ENCODE assay signal across 20 cellular contexts in the genomic region with DNA sequence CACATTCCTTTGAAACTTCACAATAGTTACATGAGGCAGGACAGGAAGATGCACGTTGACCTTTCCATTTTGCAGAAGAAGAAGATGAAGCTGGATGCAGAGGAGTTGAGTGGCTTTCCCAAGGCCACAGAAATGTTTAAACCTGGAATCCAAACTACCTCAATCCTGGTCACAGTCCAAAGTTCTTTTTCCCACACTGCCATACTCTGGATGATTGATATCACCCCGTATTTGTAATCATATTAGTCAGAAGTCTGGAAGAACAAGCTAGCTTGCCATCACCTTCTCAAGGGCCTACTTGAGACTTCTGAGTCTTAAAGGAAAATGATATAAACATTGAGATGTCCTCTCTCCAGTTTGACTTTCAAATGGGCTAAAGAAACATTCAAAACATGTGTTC.
"Had no signal": no experiment of that assay in that cellular context is flagged by ENCODE, and none has a peak within 500 bp of the region (broad histone marks: within the 10 kb centered on the region; RNA-seq: fewer than 3 reads in every experiment).

No MANE protein-coding gene starts in this region.

- H3K4me1 ChIP-seq: heart right ventricle, suprapubic skin, thyroid gland had no signal

- H3K36me3 ChIP-seq: heart right ventricle, sigmoid colon, suprapubic skin, thyroid gland had no signal

- ATAC-seq: effector memory CD8-positive, alpha-beta T cell; heart right ventricle; naive thymus-derived CD8-positive, alpha-beta T cell; stimulated activated effector memory CD8-positive, alpha-beta T cell treated with anti-CD3 and anti-CD28 coated beads, Interleukin-12 subunit alpha, Interleukin-12 subunit beta, amount 100 ng/mL, for 72 hours; stimulated activated naive CD8-positive, alpha-beta T cell treated with anti-CD3 and anti-CD28 coated beads, Interleukin-15, Interleukin-2, amounts not matched to agents 100 U/mL and 50 U/mL, for 24 hours had no signal

- H3K36me3 Mint-ChIP-seq: naive thymus-derived CD8-positive, alpha-beta T cell; stimulated activated effector memory CD8-positive, alpha-beta T cell treated with anti-CD3 and anti-CD28 coated beads, Interleukin-12 subunit alpha, Interleukin-12 subunit beta, amount 100 ng/mL, for 72 hours; type B pancreatic cell had no signal

- H3K27me3 Mint-ChIP-seq: type B pancreatic cell had no signal

- H3K4me3 Mint-ChIP-seq: dendritic cell treated with granulocyte-macrophage colony-stimulating factor and Interleukin-4, amounts not matched to agents 40 ng/mL and 50 ng/mL, for 4 days; effector memory CD8-positive, alpha-beta T cell; naive thymus-derived CD8-positive, alpha-beta T cell; stimulated activated effector memory CD8-positive, alpha-beta T cell treated with anti-CD3 and anti-CD28 coated beads, Interleukin-12 subunit alpha, Interleukin-12 subunit beta, amount 100 ng/mL, for 72 hours; type B pancreatic cell had no signal

- H3K4me1 Mint-ChIP-seq: naive thymus-derived CD8-positive, alpha-beta T cell; stimulated activated effector memory CD8-positive, alpha-beta T cell treated with anti-CD3 and anti-CD28 coated beads, Interleukin-12 subunit alpha, Interleukin-12 subunit beta, amount 100 ng/mL, for 72 hours had no signal

- H3K27me3 ChIP-seq: heart right ventricle, sigmoid colon, suprapubic skin, thyroid gland had no signal

- H3K4me2 ChIP-seq: smooth muscle cell had no signal

- H3K9me3 ChIP-seq: sigmoid colon, suprapubic skin, thyroid gland had no signal

- DNase-seq: effector memory CD8-positive, alpha-beta T cell; heart right ventricle; hypothalamus; kidney glomerular epithelial cell; naive thymus-derived CD8-positive, alpha-beta T cell; posterior cingulate gyrus; sigmoid colon; stimulated activated CD4-positive, alpha-beta T cell treated with anti-CD3 and anti-CD28 coated beads, Interleukin-2, amount 100 ng/mL, for 48 hours; stimulated activated CD8-positive, alpha-beta memory T cell treated with anti-CD3 and anti-CD28 coated beads, Interleukin-4, amount 100 ng/mL, for 48 hours; stimulated activated naive CD8-positive, alpha-beta T cell treated with anti-CD3 and anti-CD28 coated beads, Interleukin-15, Interleukin-2, amounts not matched to agents 100 U/mL and 50 U/mL, for 24 hours; thyroid gland had no signal

- FAIRE-seq: colon, frontal cortex, islet of Langerhans, urothelium cell line had no signal

- H3K27ac Mint-ChIP-seq: dendritic cell treated with granulocyte-macrophage colony-stimulating factor and Interleukin-4, amounts not matched to agents 40 ng/mL and 50 ng/mL, for 4 days; effector memory CD8-positive, alpha-beta T cell; naive thymus-derived CD8-positive, alpha-beta T cell; stimulated activated effector memory CD8-positive, alpha-beta T cell treated with anti-CD3 and anti-CD28 coated beads, Interleukin-12 subunit alpha, Interleukin-12 subunit beta, amount 100 ng/mL, for 72 hours; type B pancreatic cell had no signal

- H3K9me3 Mint-ChIP-seq: dendritic cell treated with granulocyte-macrophage colony-stimulating factor and Interleukin-4, amounts not matched to agents 40 ng/mL and 50 ng/mL, for 4 days had no signal

- H3K27ac ChIP-seq: heart right ventricle, sigmoid colon, suprapubic skin, thyroid gland had no signal

- H3K4me3 ChIP-seq: heart right ventricle, sigmoid colon, smooth muscle cell, suprapubic skin, thyroid gland had no signal
